In the genomic region with DNA sequence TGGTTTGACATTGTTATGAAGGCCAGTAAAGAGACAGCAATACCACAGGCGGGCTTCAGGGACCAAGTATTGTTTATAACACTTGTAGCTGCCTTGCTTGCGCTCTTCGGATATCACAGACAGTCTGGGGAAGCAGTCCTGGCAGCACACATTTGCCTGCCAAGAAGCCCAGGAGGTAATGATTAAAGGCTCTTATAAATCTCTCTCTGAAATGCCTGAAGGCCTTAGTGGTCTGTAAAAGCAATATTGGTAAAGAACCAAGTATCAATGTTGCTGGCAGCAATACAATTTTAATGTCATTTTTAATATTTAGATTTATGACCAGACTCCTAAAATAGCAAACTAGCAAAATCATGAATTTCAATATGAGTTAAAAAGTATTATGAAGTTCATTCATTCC, we compare ENCODE assay signal across 27 cellular contexts.
"Had no signal": no experiment of that assay in that cellular context is flagged by ENCODE, and none has a peak within 500 bp of the region (broad histone marks: within the 10 kb centered on the region; RNA-seq: fewer than 3 reads in every experiment).

No MANE protein-coding gene starts in this region.

- ATAC-seq: gastroesophageal sphincter, left cardiac atrium, pancreas, sciatic nerve had no signal

- H3K4me3 Mint-ChIP-seq: activated naive CD4-positive, alpha-beta T cell treated with anti-CD3 and anti-CD28 coated beads for 36 hours; activated naive CD8-positive, alpha-beta T cell treated with anti-CD3 and anti-CD28 coated beads for 36 hours; brain; mesothelial cell of epicardium; naive B cell; nephron progenitor cell; stimulated activated naive CD8-positive, alpha-beta T cell treated with anti-CD3 and anti-CD28 coated beads, Interleukin-15, Interleukin-2, amounts not matched to agents 100 ng/mL and 50 ng/mL, for 24 hours; type B pancreatic cell had no signal

- H3K9me3 Mint-ChIP-seq: activated naive CD4-positive, alpha-beta T cell treated with anti-CD3 and anti-CD28 coated beads for 36 hours; brain; nephron progenitor cell; type B pancreatic cell had no signal

- H3K36me3 ChIP-seq: adrenal gland, cardiac muscle cell, gastroesophageal sphincter, pancreas, prostate gland, uterus had no signal

- H3K4me1 ChIP-seq: gastroesophageal sphincter, pancreas, prostate gland, uterus had no signal

- H3K4me1 Mint-ChIP-seq: activated naive CD8-positive, alpha-beta T cell treated with anti-CD3 and anti-CD28 coated beads for 36 hours; naive B cell; nephron progenitor cell had no signal

- H3K27ac ChIP-seq: adrenal gland, cardiac muscle cell, gastroesophageal sphincter, pancreas, prostate gland, skin epidermis, uterus had no signal

- DNase-seq: activated CD4-positive, alpha-beta T cell treated with anti-CD3 and anti-CD28 coated beads for 4 hours; activated CD4-positive, alpha-beta T cell treated with anti-CD3 and anti-CD28 coated beads, Interleukin-2, amount 50 U/mL, for 4 hours; activated effector memory CD4-positive, alpha-beta T cell treated with anti-CD3 and anti-CD28 coated beads, Interleukin-2, amount 50 U/mL, for 16 hours; activated naive CD4-positive, alpha-beta T cell treated with anti-CD3 and anti-CD28 coated beads for 36 hours; activated naive CD8-positive, alpha-beta T cell treated with anti-CD3 and anti-CD28 coated beads for 36 hours; activated T-cell treated with anti-CD3 and anti-CD28 coated beads for 4 hours; adrenal gland; aorta; cortex of kidney; hippocampal formation; left cardiac atrium; naive B cell; nephron progenitor cell; pancreas; retina; stimulated activated CD4-positive, alpha-beta T cell treated with anti-CD3 and anti-CD28 coated beads, Interleukin-12 subunit alpha, Interleukin-12 subunit beta, amount 100 ng/mL, for 4 hours; stimulated activated CD4-positive, alpha-beta T cell treated with anti-CD3 and anti-CD28 coated beads, Interleukin-4, amount 100 ng/mL, for 1 hour; uterus had no signal

- H3K36me3 Mint-ChIP-seq: activated naive CD8-positive, alpha-beta T cell treated with anti-CD3 and anti-CD28 coated beads for 36 hours; brain; mesothelial cell of epicardium; naive B cell; type B pancreatic cell had no signal

- H3K27me3 ChIP-seq: adrenal gland, cardiac muscle cell, gastroesophageal sphincter, pancreas, uterus had no signal

- H3K27ac Mint-ChIP-seq: activated naive CD4-positive, alpha-beta T cell treated with anti-CD3 and anti-CD28 coated beads for 36 hours; activated naive CD8-positive, alpha-beta T cell treated with anti-CD3 and anti-CD28 coated beads for 36 hours; brain; mesothelial cell of epicardium; naive B cell; nephron progenitor cell; stimulated activated naive CD8-positive, alpha-beta T cell treated with anti-CD3 and anti-CD28 coated beads, Interleukin-15, Interleukin-2, amounts not matched to agents 100 ng/mL and 50 ng/mL, for 24 hours; type B pancreatic cell had no signal

- H3K27me3 Mint-ChIP-seq: activated naive CD8-positive, alpha-beta T cell treated with anti-CD3 and anti-CD28 coated beads for 36 hours; type B pancreatic cell had no signal

- H3K9me3 ChIP-seq: adrenal gland, gastroesophageal sphincter, pancreas, prostate gland, uterus had no signal

- H3K4me3 ChIP-seq: adrenal gland, cardiac muscle cell, gastroesophageal sphincter, pancreas, prostate gland, skin epidermis, uterus had no signal
